In genomic region chr3:122944671-122945151, GRCh38 we compare ENCODE assay signal across 13 cellular contexts.
DNase-seq lines count a peak whose midpoint lies in the region; ATAC-seq, FAIRE-seq and TF ChIP-seq lines count a peak whose summit lies in the region.
"Had no signal": no experiment of that assay in that cellular context is flagged by ENCODE, and none has a peak within 500 bp of the region (broad histone marks: within the 10 kb centered on the region; RNA-seq: fewer than 3 reads in every experiment).

No MANE protein-coding gene starts in this region.

- DNase-seq in COLO829 (ENCODE audit: low spot score) (peak; percentile 65), NCI-H1436 (lab: John Stamatoyannopoulos, UW) (peak; percentile 50), bronchial epithelial cell (ENCODE audit: low read depth) (peak; percentile 52), posterior vena cava (ENCODE audit: low spot score) (peak; percentile 62), NOMO-1 treated with DMSO at 0.1 percent for 48 hours (lab: John Stamatoyannopoulos, UW; ENCODE audit: unreplicated experiment) (no peak)
- DNase-seq: Kasumi-1; NCI-H2081 treated with DMSO at 0.1 percent for 48 hours; sigmoid colon; stimulated activated naive B cell treated with anti-CD40 and anti-IgM and Interleukin-4, amounts not matched to agents 10 μg/mL and 1 μg/mL and 100 μg/mL, for 72 hours had no signal

- H3K36me3 ChIP-seq in bronchial epithelial cell (ENCODE audit: control insufficient read depth, insufficient read depth, low read length) = no peaks in the 10 kb centered on the region
- H3K36me3 ChIP-seq: sigmoid colon had no signal

- no peaks in the 10 kb centered on the region for H3K27me3 ChIP-seq in bronchial epithelial cell (ENCODE audit: control insufficient read depth, insufficient read depth, low read length)
- H3K27me3 ChIP-seq: sigmoid colon had no signal

- ATAC-seq in HG02759 (IDR thresholded peaks at IDR 0.05; ENCODE audit: unreplicated experiment) (no peak), HG03135 (IDR thresholded peaks at IDR 0.05; ENCODE audit: unreplicated experiment) (no peak)
- ATAC-seq: stimulated activated naive B cell treated with anti-CD40 and anti-IgM and Interleukin-4, amounts not matched to agents 10 μg/mL and 1 μg/mL and 100 μg/mL, for 72 hours had no signal

- intact Hi-C loops in posterior vena cava (cut with DNase I) = loop anchor here in 1 of 2 donors (5.0 kb wide), 1 partner anchor 38 kb away; no protein-coding TSS in a partner anchor

- no peak for FAIRE-seq in bronchial epithelial cell (lab: Jason Lieb, UNC)
- FAIRE-seq: GM18507 had no signal

- no peak for TF ChIP-seq CTCF in bronchial epithelial cell (IDR thresholded peaks at IDR 0.05; ENCODE audit: insufficient read depth, low read length, severe bottlenecking)

- no peak overlapping the region for H3K4me3 ChIP-seq in bronchial epithelial cell (ENCODE audit: low read depth, low read length)
- H3K4me3 ChIP-seq: lung, sigmoid colon had no signal
